In the genomic region with DNA sequence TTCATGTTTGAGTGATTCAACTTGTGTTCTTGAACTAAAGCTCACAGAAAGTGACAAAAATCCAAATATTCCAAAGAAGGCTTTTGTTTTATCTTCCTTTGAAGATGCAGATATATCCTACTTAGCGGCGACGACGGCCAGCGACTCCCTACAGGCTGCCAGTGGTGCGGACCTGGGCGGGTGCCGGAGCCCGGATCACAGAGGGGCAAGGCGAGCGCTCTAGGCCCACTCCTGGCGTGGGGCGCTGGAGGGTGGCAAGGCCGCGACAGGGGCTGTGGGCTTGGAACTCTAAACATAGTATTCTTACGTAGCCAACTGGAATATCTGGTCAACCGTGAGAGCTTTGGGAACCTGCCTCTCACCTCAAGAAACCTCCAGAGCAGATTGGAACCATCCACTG, we compare ENCODE assay signal across 13 cellular contexts. TPM values are rescaled to one million over a fixed set of nuclear protein-coding genes. Genes with fewer than 3 reads are reported as not detected.
DNase-seq lines count a peak whose midpoint lies in the region; ATAC-seq, FAIRE-seq and TF ChIP-seq lines count a peak whose summit lies in the region.
"Had no signal": no experiment of that assay in that cellular context is flagged by ENCODE, and none has a peak within 500 bp of the region (broad histone marks: within the 10 kb centered on the region; RNA-seq: fewer than 3 reads in every experiment).

No MANE protein-coding gene starts in this region.

- no peak for TF ChIP-seq CTCF in natural killer cell (IDR thresholded peaks at IDR 0.05)

- H3K36me3 Mint-ChIP-seq in stimulated activated naive CD8-positive, alpha-beta T cell treated with anti-CD3 and anti-CD28 coated beads, Interleukin-15, Interleukin-2, amounts not matched to agents 100 ng/mL and 50 ng/mL, for 24 hours (ENCODE audit: low read depth), result no peaks in the 10 kb centered on the region
- peaks cover 4% of the 10 kb centered on the region for H3K36me3 Mint-ChIP-seq in activated naive CD8-positive, alpha-beta T cell treated with anti-CD3 and anti-CD28 coated beads, Interleukin-2, amount 50 U/mL, for 24 hours (ENCODE audit: low read depth)
- peaks cover 46% of the 10 kb centered on the region for H3K36me3 Mint-ChIP-seq in natural killer cell

- peaks cover 4% of the 10 kb centered on the region for H3K9me3 Mint-ChIP-seq in stimulated activated naive CD8-positive, alpha-beta T cell treated with anti-CD3 and anti-CD28 coated beads, Interleukin-15, Interleukin-2, amounts not matched to agents 100 ng/mL and 50 ng/mL, for 24 hours
- H3K9me3 Mint-ChIP-seq in activated naive CD8-positive, alpha-beta T cell treated with anti-CD3 and anti-CD28 coated beads, Interleukin-2, amount 50 U/mL, for 24 hours, result peaks cover 3% of the 10 kb centered on the region
- H3K9me3 Mint-ChIP-seq in natural killer cell, result peaks cover 0 to 7% of the 10 kb centered on the region in 2 donors

- intact Hi-C loops in natural killer cell (cut with micrococcal nuclease), result loop anchor here (2.0 kb wide), 5 partner anchors 33 to 241 kb away; a partner anchor contains a TSS

- H3K27ac Mint-ChIP-seq in stimulated activated naive CD8-positive, alpha-beta T cell treated with anti-CD3 and anti-CD28 coated beads, Interleukin-15, Interleukin-2, amounts not matched to agents 100 ng/mL and 50 ng/mL, for 24 hours, result peak overlapping the region; percentile 98
- peak overlapping the region; percentile 98 for H3K27ac Mint-ChIP-seq in activated naive CD8-positive, alpha-beta T cell treated with anti-CD3 and anti-CD28 coated beads, Interleukin-2, amount 50 U/mL, for 24 hours
- H3K27ac Mint-ChIP-seq in natural killer cell, result peak overlapping the region; percentile 96 to 100

- peaks cover 65% of the 10 kb centered on the region for H3K4me1 Mint-ChIP-seq in stimulated activated naive CD8-positive, alpha-beta T cell treated with anti-CD3 and anti-CD28 coated beads, Interleukin-15, Interleukin-2, amounts not matched to agents 100 ng/mL and 50 ng/mL, for 24 hours (ENCODE audit: low read depth)
- peaks cover 70% of the 10 kb centered on the region for H3K4me1 Mint-ChIP-seq in activated naive CD8-positive, alpha-beta T cell treated with anti-CD3 and anti-CD28 coated beads, Interleukin-2, amount 50 U/mL, for 24 hours
- H3K4me1 Mint-ChIP-seq in natural killer cell, result peaks cover 65 to 67% of the 10 kb centered on the region in 2 donors

- DNase-seq in stimulated activated naive CD8-positive, alpha-beta T cell treated with anti-CD3 and anti-CD28 coated beads, Interleukin-15, Interleukin-2, amounts not matched to agents 100 U/mL and 50 U/mL, for 24 hours, result no peak
- DNase-seq in activated naive CD8-positive, alpha-beta T cell treated with anti-CD3 and anti-CD28 coated beads, Interleukin-2, amount 50 U/mL, for 24 hours, result no peak
- DNase-seq in natural killer cell, result no peak
- no peak for DNase-seq in urothelium cell line (ENCODE audit: low spot score)
- DNase-seq in AG08396 (ENCODE audit: low spot score), result no peak
- DNase-seq in SHP77 treated with DMSO at 0.1 percent for 48 hours (lab: John Stamatoyannopoulos, UW), result no peak
- no peak for DNase-seq in KG1 (lab: John Stamatoyannopoulos, UW)
- DNase-seq: BE2C, H7, mammary epithelial cell, NCI-H1417 treated with DMSO at 0.1 percent for 48 hours, NCI-H2227 treated with DMSO at 0.1 percent for 48 hours had no signal

- peak overlapping the region; percentile 97 for H3K4me3 Mint-ChIP-seq in stimulated activated naive CD8-positive, alpha-beta T cell treated with anti-CD3 and anti-CD28 coated beads, Interleukin-15, Interleukin-2, amounts not matched to agents 100 ng/mL and 50 ng/mL, for 24 hours
- H3K4me3 Mint-ChIP-seq in activated naive CD8-positive, alpha-beta T cell treated with anti-CD3 and anti-CD28 coated beads, Interleukin-2, amount 50 U/mL, for 24 hours, result peak overlapping the region; percentile 98
- H3K4me3 Mint-ChIP-seq in natural killer cell, result peak overlapping the region; percentile 100

- FAIRE-seq in urothelium cell line (lab: Jason Lieb, UNC), result no peak

- no peaks in the 10 kb centered on the region for H3K27me3 Mint-ChIP-seq in stimulated activated naive CD8-positive, alpha-beta T cell treated with anti-CD3 and anti-CD28 coated beads, Interleukin-15, Interleukin-2, amounts not matched to agents 100 ng/mL and 50 ng/mL, for 24 hours
- H3K27me3 Mint-ChIP-seq in activated naive CD8-positive, alpha-beta T cell treated with anti-CD3 and anti-CD28 coated beads, Interleukin-2, amount 50 U/mL, for 24 hours, result no peaks in the 10 kb centered on the region
- H3K27me3 Mint-ChIP-seq in natural killer cell (ENCODE audit: low read depth in 2 of 2), result no peaks in the 10 kb centered on the region

- no peak for ATAC-seq in stimulated activated naive CD8-positive, alpha-beta T cell treated with anti-CD3 and anti-CD28 coated beads, Interleukin-15, Interleukin-2, amounts not matched to agents 100 U/mL and 50 U/mL, for 24 hours
- ATAC-seq in activated naive CD8-positive, alpha-beta T cell treated with anti-CD3 and anti-CD28 coated beads, Interleukin-2, amount 50 U/mL, for 24 hours, result no peak
- ATAC-seq in natural killer cell, result no peak

RNA-seq across cellular contexts. Expression of a gene that starts 0.9 kb away (rescaled TPM):
- total RNA-seq in natural killer cell, result 100 to 1,000 TPM in 1 of 3 donors, 10 to 100 TPM in 2; 66.3 to 100 (median 67.6) TPM
- total RNA-seq: H7, mammary epithelial cell had no signal

RNA-seq across cellular contexts. Expression of a gene that starts 53.4 kb away (rescaled TPM):
- total RNA-seq in natural killer cell, result 100 to 1,000 TPM; 105 to 215 (median 124) TPM
- total RNA-seq: H7, mammary epithelial cell had no signal
